15 cellular contexts compared by ENCODE assay signal in the genomic region with DNA sequence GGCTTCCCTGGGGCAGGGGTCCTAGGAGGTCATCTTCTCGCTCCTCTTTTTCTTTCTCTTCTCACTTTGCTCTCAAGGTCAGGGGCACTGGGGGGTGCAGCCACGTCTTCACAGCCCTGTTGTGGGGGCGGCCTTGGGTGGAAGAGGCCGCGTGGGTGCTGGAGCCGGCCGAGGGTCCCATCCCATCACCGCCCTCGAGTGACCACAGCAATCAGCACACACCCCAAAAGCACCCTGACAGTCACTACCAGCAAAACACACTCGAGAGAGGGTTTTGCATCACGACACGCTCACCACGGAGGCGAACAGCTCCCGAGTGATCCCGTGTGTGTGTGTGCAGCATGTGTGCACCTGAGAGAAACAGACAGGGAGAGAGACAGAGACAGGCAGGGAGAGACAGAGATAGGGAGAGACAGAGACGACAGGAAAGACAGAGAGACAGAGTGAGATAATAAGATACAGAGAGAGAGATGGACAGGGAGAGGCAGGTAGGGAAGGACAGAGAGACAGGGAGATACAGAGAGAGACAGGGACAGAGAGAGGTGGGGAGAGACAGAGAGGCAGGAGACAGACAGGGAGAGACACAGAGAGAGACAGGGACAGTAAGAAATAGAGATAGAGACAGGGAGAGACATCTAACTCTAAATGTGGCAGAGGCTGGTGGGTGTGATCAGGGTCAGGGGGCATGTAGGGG.
"Had no signal": no experiment of that assay in that cellular context is flagged by ENCODE, and none has a peak within 500 bp of the region (broad histone marks: within the 10 kb centered on the region; RNA-seq: fewer than 3 reads in every experiment).

No MANE protein-coding gene starts in this region.

- H3K27me3 ChIP-seq: cardiac muscle cell, gastrocnemius medialis, tibial nerve had no signal

- H3K9me3 ChIP-seq: gastrocnemius medialis, heart right ventricle, tibial nerve had no signal

- H3K9ac ChIP-seq: parathyroid adenoma had no signal

- DNase-seq: activated CD4-positive, alpha-beta T cell treated with anti-CD3 and anti-CD28 coated beads, Interleukin-2, amount 10 ng/mL, durations not matched to agents 7 days and 5 days; activated naive CD4-positive, alpha-beta T cell treated with anti-CD3 and anti-CD28 coated beads for 36 hours; effector CD8-positive, alpha-beta T cell; gastrocnemius medialis; heart right ventricle; left ventricle myocardium superior; mesenchymal stem cell; retina had no signal

- H3K36me3 ChIP-seq: cardiac muscle cell, gastrocnemius medialis, heart right ventricle, tibial nerve had no signal

- H3K27me3 Mint-ChIP-seq: activated CD4-positive, alpha-beta T cell treated with anti-CD3 and anti-CD28 coated beads, Interleukin-2, amount 10 ng/mL, durations not matched to agents 7 days and 5 days had no signal

- H3K79me2 ChIP-seq: parathyroid adenoma had no signal

- H3K27ac ChIP-seq: cardiac muscle cell, gastrocnemius medialis, heart right ventricle, parathyroid adenoma, skin epidermis, tibial nerve had no signal

- H3K9me3 Mint-ChIP-seq: activated CD4-positive, alpha-beta T cell treated with anti-CD3 and anti-CD28 coated beads, Interleukin-2, amount 10 ng/mL, durations not matched to agents 7 days and 5 days; activated naive CD4-positive, alpha-beta T cell treated with anti-CD3 and anti-CD28 coated beads for 36 hours; nephron; T-cell; WTC11 had no signal

- ATAC-seq: gastrocnemius medialis, heart right ventricle, left ventricle myocardium superior, T-cell, WTC11 had no signal

- H3K4me1 ChIP-seq: gastrocnemius medialis, heart right ventricle, parathyroid adenoma, tibial nerve had no signal

- H3K36me3 Mint-ChIP-seq: T-cell, WTC11 had no signal

- H3K4me3 Mint-ChIP-seq: activated CD4-positive, alpha-beta T cell treated with anti-CD3 and anti-CD28 coated beads, Interleukin-2, amount 10 ng/mL, durations not matched to agents 7 days and 5 days; activated naive CD4-positive, alpha-beta T cell treated with anti-CD3 and anti-CD28 coated beads for 36 hours; nephron; WTC11 had no signal

- H2AFZ ChIP-seq: parathyroid adenoma had no signal

- H3K4me3 ChIP-seq: cardiac muscle cell, gastrocnemius medialis, heart right ventricle, skin epidermis, tibial nerve had no signal

- H3K27ac Mint-ChIP-seq: activated CD4-positive, alpha-beta T cell treated with anti-CD3 and anti-CD28 coated beads, Interleukin-2, amount 10 ng/mL, durations not matched to agents 7 days and 5 days; activated naive CD4-positive, alpha-beta T cell treated with anti-CD3 and anti-CD28 coated beads for 36 hours; nephron; T-cell; WTC11 had no signal
